8 cellular contexts compared by ENCODE assay signal in the genomic region with DNA sequence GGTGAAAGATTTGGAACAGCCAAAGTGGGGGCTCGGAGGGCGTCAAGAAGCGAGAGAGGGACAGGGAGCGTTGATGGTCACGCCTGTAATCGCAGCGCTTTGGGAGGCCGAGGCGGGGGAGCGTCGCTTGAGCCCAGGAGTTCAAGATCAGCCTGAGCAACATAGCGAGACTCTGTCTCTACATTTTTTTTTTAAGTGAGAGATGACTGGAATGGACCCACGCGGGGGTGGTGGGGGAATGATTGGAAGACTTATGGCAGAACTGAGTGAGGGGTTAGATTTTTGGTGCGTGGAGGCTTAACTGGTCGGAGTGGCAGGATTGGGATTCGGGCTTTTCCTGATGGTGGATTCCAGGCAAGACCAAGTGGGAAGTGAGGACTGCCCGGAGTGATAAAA. TPM values are rescaled to one million over a fixed set of nuclear protein-coding genes. Genes with fewer than 3 reads are reported as not detected.
DNase-seq lines count a peak whose midpoint lies in the region; ATAC-seq and TF ChIP-seq lines count a peak whose summit lies in the region.

No MANE protein-coding gene starts in this region.

- ATAC-seq in activated CD8-positive, alpha-beta T cell treated with anti-CD3 and anti-CD28 coated beads for 36 hours, result peak; percentile 0
- peak; percentile 6 for ATAC-seq in left ventricle myocardium superior
- ATAC-seq in GM21526 (IDR thresholded peaks at IDR 0.05; ENCODE audit: low FRiP score, unreplicated experiment), result no peak
- no peak for ATAC-seq in GM19397 (IDR thresholded peaks at IDR 0.05; ENCODE audit: unreplicated experiment)

- H3K4me3 ChIP-seq in skin epidermis, result peak overlapping the region; percentile 57 to 91 (median 82)

- in situ Hi-C loops in GM13977 (cut with MboI; ENCODE audit: low pct_unique_long_range_greater_than_20kb, low sequenced_read_pairs, unreplicated experiment), result no loop called here

- TF ChIP-seq CTCF in activated CD8-positive, alpha-beta T cell treated with anti-CD3 and anti-CD28 coated beads for 36 hours (IDR thresholded peaks at IDR 0.05), result no peak
- no peak for TF ChIP-seq CTCF in GM13977 (IDR thresholded peaks at IDR 0.05; ENCODE audit: extremely low read depth, insufficient read depth, missing control alignments)

- POLR2A ChIA-PET in activated CD8-positive, alpha-beta T cell treated with anti-CD3 and anti-CD28 coated beads for 36 hours (lab: Charles Lee), result interaction anchor here (0.7 to 3.4 kb wide), 6 partner anchors 8 to 140 kb away, joined by 3 to 40 read pairs (median 8); a partner anchor contains a TSS

- peak overlapping the region; percentile 100 for H3K4me3 Mint-ChIP-seq in activated CD8-positive, alpha-beta T cell treated with anti-CD3 and anti-CD28 coated beads for 36 hours

- no peaks in the 10 kb centered on the region for H3K9me3 Mint-ChIP-seq in activated CD8-positive, alpha-beta T cell treated with anti-CD3 and anti-CD28 coated beads for 36 hours

- peak; percentile 55 for DNase-seq in NCI-H82 (lab: John Stamatoyannopoulos, UW)
- no peak for DNase-seq in NCI-H82 treated with DMSO at 0.1 percent for 48 hours (lab: John Stamatoyannopoulos, UW; ENCODE audit: unreplicated experiment)
- no peak for DNase-seq in activated CD8-positive, alpha-beta T cell treated with anti-CD3 and anti-CD28 coated beads for 36 hours
- no peak for DNase-seq in left ventricle myocardium superior
- DNase-seq in GM13977 (ENCODE audit: low spot score), result no peak

- peak overlapping the region; percentile 99 for H3K27ac Mint-ChIP-seq in activated CD8-positive, alpha-beta T cell treated with anti-CD3 and anti-CD28 coated beads for 36 hours

- peaks cover 1% of the 10 kb centered on the region for H3K27me3 Mint-ChIP-seq in activated CD8-positive, alpha-beta T cell treated with anti-CD3 and anti-CD28 coated beads for 36 hours

- peaks cover 23% of the 10 kb centered on the region for H3K4me1 Mint-ChIP-seq in activated CD8-positive, alpha-beta T cell treated with anti-CD3 and anti-CD28 coated beads for 36 hours (ENCODE audit: low read depth)

- intact Hi-C loops in activated CD8-positive, alpha-beta T cell treated with anti-CD3 and anti-CD28 coated beads for 36 hours (cut with micrococcal nuclease), result no loop called here
- intact Hi-C loops in left ventricle myocardium superior (cut with micrococcal nuclease), result no loop called here

- peak overlapping the region; percentile 59 to 97 (median 93) for H3K27ac ChIP-seq in skin epidermis

- CTCF ChIA-PET in activated CD8-positive, alpha-beta T cell treated with anti-CD3 and anti-CD28 coated beads for 36 hours (lab: Charles Lee), result interaction anchor here (1.2 to 3.7 kb wide), 6 partner anchors 13 to 141 kb away, joined by 3 to 30 read pairs (median 8); a partner anchor contains a TSS

- H3K36me3 Mint-ChIP-seq in activated CD8-positive, alpha-beta T cell treated with anti-CD3 and anti-CD28 coated beads for 36 hours (ENCODE audit: low read depth), result peaks cover 32% of the 10 kb centered on the region

RNA-seq across cellular contexts. Expression of a gene that starts 0.7 kb away (rescaled TPM):
- total RNA-seq in activated CD8-positive, alpha-beta T cell treated with anti-CD3 and anti-CD28 coated beads for 36 hours, result 100 to 1,000 TPM; 178 to 191 TPM
- total RNA-seq in left ventricle myocardium superior, result 306 TPM

RNA-seq across cellular contexts. Expression of a gene that starts 12.7 kb away (rescaled TPM):
- not detected for total RNA-seq in activated CD8-positive, alpha-beta T cell treated with anti-CD3 and anti-CD28 coated beads for 36 hours
- 0.15 TPM for total RNA-seq in left ventricle myocardium superior

RNA-seq across cellular contexts. Expression of a gene that starts 13.4 kb away (rescaled TPM):
- 1 to 10 TPM in 1 of 2 experiments, under 1 TPM in 1; 0.69 to 1.5 TPM for total RNA-seq in activated CD8-positive, alpha-beta T cell treated with anti-CD3 and anti-CD28 coated beads for 36 hours
- total RNA-seq in left ventricle myocardium superior, result 0.10 TPM

RNA-seq across cellular contexts. Expression of a gene that starts 27.8 kb away (rescaled TPM):
- total RNA-seq in activated CD8-positive, alpha-beta T cell treated with anti-CD3 and anti-CD28 coated beads for 36 hours, result 10 to 100 TPM; 11.7 to 12.5 TPM
- 11.9 TPM for total RNA-seq in left ventricle myocardium superior

RNA-seq across cellular contexts. Expression of a gene that starts 39.5 kb away (rescaled TPM):
- 1 to 10 TPM; 3.4 to 5.8 TPM for total RNA-seq in activated CD8-positive, alpha-beta T cell treated with anti-CD3 and anti-CD28 coated beads for 36 hours
- 1.2 TPM for total RNA-seq in left ventricle myocardium superior

Comparison
In these comparisons a context has a peak if more than half of its experiments do, and no peak if none do; other contexts are left out.
1. ATAC-seq: peak in activated CD8-positive, alpha-beta T cell treated with anti-CD3 and anti-CD28 coated beads for 36 hours (single experiment) and left ventricle myocardium superior (single experiment); none in GM21526 (single experiment) and GM19397 (single experiment).